In the genomic region with DNA sequence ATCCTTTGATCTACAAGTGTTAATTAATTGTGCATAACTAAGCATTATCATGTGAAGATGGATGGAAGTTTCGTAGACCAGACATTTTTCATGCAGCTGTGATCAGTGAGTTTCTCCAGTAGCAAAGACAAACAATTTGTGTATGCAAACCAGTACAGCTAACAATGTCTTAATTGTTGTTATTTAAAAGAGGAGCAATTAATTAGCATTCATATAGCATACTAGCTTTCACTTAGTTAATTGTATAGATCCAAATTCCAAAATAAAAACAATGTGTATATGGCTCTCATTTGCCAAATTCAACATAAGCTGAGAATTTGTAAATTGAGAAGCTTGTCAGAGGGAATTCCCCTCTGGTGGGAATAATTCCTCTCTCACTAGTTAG, we compare ENCODE assay signal across 1 cellular context.
TF ChIP-seq lines count a peak whose summit lies in the region.

No MANE protein-coding gene starts in this region.

TF ChIP-seq in GM23338, 12 proteins besides CTCF, POLR2A, EP300 and RAD21 (continued from another document):
- TF ChIP-seq, protein P1, sequence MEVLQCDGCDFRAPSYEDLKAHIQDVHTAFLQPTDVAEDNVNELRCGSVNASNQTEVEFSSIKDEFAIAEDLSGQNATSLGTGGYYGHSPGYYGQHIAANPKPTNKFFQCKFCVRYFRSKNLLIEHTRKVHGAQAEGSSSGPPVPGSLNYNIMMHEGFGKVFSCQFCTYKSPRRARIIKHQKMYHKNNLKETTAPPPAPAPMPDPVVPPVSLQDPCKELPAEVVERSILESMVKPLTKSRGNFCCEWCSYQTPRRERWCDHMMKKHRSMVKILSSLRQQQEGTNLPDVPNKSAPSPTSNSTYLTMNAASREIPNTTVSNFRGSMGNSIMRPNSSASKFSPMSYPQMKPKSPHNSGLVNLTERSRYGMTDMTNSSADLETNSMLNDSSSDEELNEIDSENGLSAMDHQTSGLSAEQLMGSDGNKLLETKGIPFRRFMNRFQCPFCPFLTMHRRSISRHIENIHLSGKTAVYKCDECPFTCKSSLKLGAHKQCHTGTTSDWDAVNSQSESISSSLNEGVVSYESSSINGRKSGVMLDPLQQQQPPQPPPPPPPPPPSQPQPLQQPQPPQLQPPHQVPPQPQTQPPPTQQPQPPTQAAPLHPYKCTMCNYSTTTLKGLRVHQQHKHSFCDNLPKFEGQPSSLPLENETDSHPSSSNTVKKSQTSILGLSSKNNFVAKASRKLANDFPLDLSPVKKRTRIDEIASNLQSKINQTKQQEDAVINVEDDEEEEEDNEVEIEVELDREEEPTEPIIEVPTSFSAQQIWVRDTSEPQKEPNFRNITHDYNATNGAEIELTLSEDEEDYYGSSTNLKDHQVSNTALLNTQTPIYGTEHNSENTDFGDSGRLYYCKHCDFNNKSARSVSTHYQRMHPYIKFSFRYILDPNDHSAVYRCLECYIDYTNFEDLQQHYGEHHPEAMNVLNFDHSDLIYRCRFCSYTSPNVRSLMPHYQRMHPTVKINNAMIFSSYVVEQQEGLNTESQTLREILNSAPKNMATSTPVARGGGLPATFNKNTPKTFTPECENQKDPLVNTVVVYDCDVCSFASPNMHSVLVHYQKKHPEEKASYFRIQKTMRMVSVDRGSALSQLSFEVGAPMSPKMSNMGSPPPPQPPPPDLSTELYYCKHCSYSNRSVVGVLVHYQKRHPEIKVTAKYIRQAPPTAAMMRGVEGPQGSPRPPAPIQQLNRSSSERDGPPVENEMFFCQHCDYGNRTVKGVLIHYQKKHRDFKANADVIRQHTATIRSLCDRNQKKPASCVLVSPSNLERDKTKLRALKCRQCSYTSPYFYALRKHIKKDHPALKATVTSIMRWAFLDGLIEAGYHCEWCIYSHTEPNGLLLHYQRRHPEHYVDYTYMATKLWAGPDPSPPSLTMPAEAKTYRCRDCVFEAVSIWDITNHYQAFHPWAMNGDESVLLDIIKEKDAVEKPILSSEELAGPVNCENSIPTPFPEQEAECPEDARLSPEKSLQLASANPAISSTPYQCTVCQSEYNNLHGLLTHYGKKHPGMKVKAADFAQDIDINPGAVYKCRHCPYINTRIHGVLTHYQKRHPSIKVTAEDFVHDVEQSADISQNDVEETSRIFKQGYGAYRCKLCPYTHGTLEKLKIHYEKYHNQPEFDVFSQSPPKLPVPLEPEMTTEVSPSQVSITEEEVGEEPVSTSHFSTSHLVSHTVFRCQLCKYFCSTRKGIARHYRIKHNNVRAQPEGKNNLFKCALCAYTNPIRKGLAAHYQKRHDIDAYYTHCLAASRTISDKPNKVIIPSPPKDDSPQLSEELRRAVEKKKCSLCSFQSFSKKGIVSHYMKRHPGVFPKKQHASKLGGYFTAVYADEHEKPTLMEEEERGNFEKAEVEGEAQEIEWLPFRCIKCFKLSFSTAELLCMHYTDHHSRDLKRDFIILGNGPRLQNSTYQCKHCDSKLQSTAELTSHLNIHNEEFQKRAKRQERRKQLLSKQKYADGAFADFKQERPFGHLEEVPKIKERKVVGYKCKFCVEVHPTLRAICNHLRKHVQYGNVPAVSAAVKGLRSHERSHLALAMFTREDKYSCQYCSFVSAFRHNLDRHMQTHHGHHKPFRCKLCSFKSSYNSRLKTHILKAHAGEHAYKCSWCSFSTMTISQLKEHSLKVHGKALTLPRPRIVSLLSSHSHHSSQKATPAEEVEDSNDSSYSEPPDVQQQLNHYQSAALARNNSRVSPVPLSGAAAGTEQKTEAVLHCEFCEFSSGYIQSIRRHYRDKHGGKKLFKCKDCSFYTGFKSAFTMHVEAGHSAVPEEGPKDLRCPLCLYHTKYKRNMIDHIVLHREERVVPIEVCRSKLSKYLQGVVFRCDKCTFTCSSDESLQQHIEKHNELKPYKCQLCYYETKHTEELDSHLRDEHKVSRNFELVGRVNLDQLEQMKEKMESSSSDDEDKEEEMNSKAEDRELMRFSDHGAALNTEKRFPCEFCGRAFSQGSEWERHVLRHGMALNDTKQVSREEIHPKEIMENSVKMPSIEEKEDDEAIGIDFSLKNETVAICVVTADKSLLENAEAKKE (CRISPR knock-in tag; IDR thresholded peaks at IDR 0.05): no peak
- TF ChIP-seq, protein P2, sequence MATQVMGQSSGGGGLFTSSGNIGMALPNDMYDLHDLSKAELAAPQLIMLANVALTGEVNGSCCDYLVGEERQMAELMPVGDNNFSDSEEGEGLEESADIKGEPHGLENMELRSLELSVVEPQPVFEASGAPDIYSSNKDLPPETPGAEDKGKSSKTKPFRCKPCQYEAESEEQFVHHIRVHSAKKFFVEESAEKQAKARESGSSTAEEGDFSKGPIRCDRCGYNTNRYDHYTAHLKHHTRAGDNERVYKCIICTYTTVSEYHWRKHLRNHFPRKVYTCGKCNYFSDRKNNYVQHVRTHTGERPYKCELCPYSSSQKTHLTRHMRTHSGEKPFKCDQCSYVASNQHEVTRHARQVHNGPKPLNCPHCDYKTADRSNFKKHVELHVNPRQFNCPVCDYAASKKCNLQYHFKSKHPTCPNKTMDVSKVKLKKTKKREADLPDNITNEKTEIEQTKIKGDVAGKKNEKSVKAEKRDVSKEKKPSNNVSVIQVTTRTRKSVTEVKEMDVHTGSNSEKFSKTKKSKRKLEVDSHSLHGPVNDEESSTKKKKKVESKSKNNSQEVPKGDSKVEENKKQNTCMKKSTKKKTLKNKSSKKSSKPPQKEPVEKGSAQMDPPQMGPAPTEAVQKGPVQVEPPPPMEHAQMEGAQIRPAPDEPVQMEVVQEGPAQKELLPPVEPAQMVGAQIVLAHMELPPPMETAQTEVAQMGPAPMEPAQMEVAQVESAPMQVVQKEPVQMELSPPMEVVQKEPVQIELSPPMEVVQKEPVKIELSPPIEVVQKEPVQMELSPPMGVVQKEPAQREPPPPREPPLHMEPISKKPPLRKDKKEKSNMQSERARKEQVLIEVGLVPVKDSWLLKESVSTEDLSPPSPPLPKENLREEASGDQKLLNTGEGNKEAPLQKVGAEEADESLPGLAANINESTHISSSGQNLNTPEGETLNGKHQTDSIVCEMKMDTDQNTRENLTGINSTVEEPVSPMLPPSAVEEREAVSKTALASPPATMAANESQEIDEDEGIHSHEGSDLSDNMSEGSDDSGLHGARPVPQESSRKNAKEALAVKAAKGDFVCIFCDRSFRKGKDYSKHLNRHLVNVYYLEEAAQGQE (IDR thresholded peaks at IDR 0.05; ENCODE audit: unreplicated experiment): no peak
